Comparison of ENCODE assay signal across 7 cellular contexts in genomic region chr14:21095430-21096205, GRCh38. TPM values are rescaled to one million over a fixed set of nuclear protein-coding genes. Genes with fewer than 3 reads are reported as not detected.
DNase-seq lines count a peak whose midpoint lies in the region; ATAC-seq and TF ChIP-seq lines count a peak whose summit lies in the region.
"Had no signal": no experiment of that assay in that cellular context is flagged by ENCODE, and none has a peak within 500 bp of the region (broad histone marks: within the 10 kb centered on the region; RNA-seq: fewer than 3 reads in every experiment).

No MANE protein-coding gene starts in this region.

- peaks cover 31% of the 10 kb centered on the region for H3K4me1 ChIP-seq in mesodermal cell (ENCODE audit: control insufficient read depth, insufficient read depth, low read length, poor library complexity, severe bottlenecking)

- peaks cover 68% of the 10 kb centered on the region for H3K4me1 Mint-ChIP-seq in WTC11
- peaks cover 10% of the 10 kb centered on the region for H3K4me1 Mint-ChIP-seq in activated T-helper 17 cell treated with anti-CD3 and anti-CD28 coated beads, Interleukin-2, amount 50 U/mL, for 72 hours

- peaks cover 32% of the 10 kb centered on the region for H3K36me3 ChIP-seq in mesodermal cell (ENCODE audit: control insufficient read depth, insufficient read depth, low read length)

- H3K4me3 ChIP-seq in mesodermal cell (ENCODE audit: extremely low read depth, insufficient read depth, low read length, poor library complexity, severe bottlenecking) = no peak overlapping the region

- H3K27ac Mint-ChIP-seq in WTC11 = peak overlapping the region; percentile 47; the same call in 1 of the 2 replicates
- H3K27ac Mint-ChIP-seq in activated T-helper 17 cell treated with anti-CD3 and anti-CD28 coated beads, Interleukin-2, amount 50 U/mL, for 72 hours = no peak overlapping the region

- peak overlapping the region; percentile 90 for H3K4me3 Mint-ChIP-seq in WTC11
- no peak overlapping the region for H3K4me3 Mint-ChIP-seq in activated T-helper 17 cell treated with anti-CD3 and anti-CD28 coated beads, Interleukin-2, amount 50 U/mL, for 72 hours

- H3K27ac ChIP-seq in mesodermal cell (ENCODE audit: low read depth, low read length, severe bottlenecking) = peak overlapping the region; percentile 45

- POLR2A ChIA-PET in WTC11 (lab: Charles Lee) = interaction anchor here (0.6 to 7.0 kb wide), 4 partner anchors 8 to 81 kb away, joined by 7 to 74 read pairs (median 24); partner anchors contain the start of gene ARHGEF40

- no peaks in the 10 kb centered on the region for H3K27me3 Mint-ChIP-seq in WTC11 (ENCODE audit: low read depth)
- no peaks in the 10 kb centered on the region for H3K27me3 Mint-ChIP-seq in activated T-helper 17 cell treated with anti-CD3 and anti-CD28 coated beads, Interleukin-2, amount 50 U/mL, for 72 hours

- TF ChIP-seq CTCF in WTC11 (IDR thresholded peaks at IDR 0.05) = no peak

- CTCF ChIA-PET in WTC11 (lab: Charles Lee) = interaction anchor here (0.6 to 7.5 kb wide), 6 partner anchors 10 to 80 kb away, joined by 3 to 321 read pairs (median 91); partner anchors contain the start of genes ARHGEF40 and TMEM253

- H3K36me3 Mint-ChIP-seq in WTC11 = peaks cover 22% of the 10 kb centered on the region
- peaks cover 9% of the 10 kb centered on the region for H3K36me3 Mint-ChIP-seq in activated T-helper 17 cell treated with anti-CD3 and anti-CD28 coated beads, Interleukin-2, amount 50 U/mL, for 72 hours (ENCODE audit: low read depth)

- 88 to 92% methylated on average over 2 to 3 of the region's 6 CpGs for WGBS in mesodermal cell (ENCODE audit: insufficient coverage in 2 of 2), 2 experiments

- no peak for ATAC-seq in WTC11
- ATAC-seq in activated T-helper 17 cell treated with anti-CD3 and anti-CD28 coated beads, Interleukin-2, amount 50 U/mL, for 72 hours (replicated peaks) = no peak

- DNase-seq in EH (ENCODE audit: low read depth) = peak; percentile 61
- DNase-seq in WTC11 (ENCODE audit: low spot score) = no peak
- DNase-seq in effector CD8-positive, alpha-beta T cell (lab: John Stamatoyannopoulos, UW) = no peak
- no peak for DNase-seq in activated CD4-positive, alpha-beta T cell treated with anti-CD3 and anti-CD28 coated beads for 4 hours
- DNase-seq: stimulated activated CD4-positive, alpha-beta T cell treated with anti-CD3 and anti-CD28 coated beads, Interleukin-15, amount 100 ng/mL, for 24 hours had no signal

- no peaks in the 10 kb centered on the region for H3K9me3 ChIP-seq in mesodermal cell (ENCODE audit: control insufficient read depth, low read length)

- H3K9me3 Mint-ChIP-seq in WTC11 = no peaks in the 10 kb centered on the region
- no peaks in the 10 kb centered on the region for H3K9me3 Mint-ChIP-seq in activated T-helper 17 cell treated with anti-CD3 and anti-CD28 coated beads, Interleukin-2, amount 50 U/mL, for 72 hours

TF ChIP-seq in WTC11, 78 proteins besides CTCF, POLR2A, EP300 and RAD21:
- TF ChIP-seq ARID4B (CRISPR knock-in tag; IDR thresholded peaks at IDR 0.05; ENCODE audit: borderline replicate concordance) (0 out of 2 replicates have a peak, but pooled peaks have one; percentile 57), ZNF671 (CRISPR knock-in tag; IDR thresholded peaks at IDR 0.05) (no peak), NR1H2 (CRISPR knock-in tag; IDR thresholded peaks at IDR 0.05) (no peak), TEAD4 (CRISPR knock-in tag; IDR thresholded peaks at IDR 0.05) (0 out of 2 replicates have a peak, but pooled peaks have one; percentile 43), CREM (CRISPR knock-in tag; IDR thresholded peaks at IDR 0.05) (0 out of 2 replicates have a peak, but pooled peaks have one; percentile 37), JAZF1 (CRISPR knock-in tag; IDR thresholded peaks at IDR 0.05) (no peak), JUN (CRISPR knock-in tag; IDR thresholded peaks at IDR 0.05) (0 out of 2 replicates have a peak, but pooled peaks have one; percentile 56), USF1 (CRISPR knock-in tag; IDR thresholded peaks at IDR 0.05) (peak; percentile 66; the same call in 1 of the 2 replicates), E2F4 (CRISPR knock-in tag; IDR thresholded peaks at IDR 0.05; ENCODE audit: borderline replicate concordance, low read depth) (no peak), GTF2I (CRISPR knock-in tag; conservative IDR thresholded peaks at IDR 0.05) (no peak), SMAD4 (CRISPR knock-in tag; IDR thresholded peaks at IDR 0.05) (peak; percentile 73; the same call in 1 of the 2 replicates)

RNA-seq across cellular contexts. Expression of gene ZNF219, which starts 2.8 kb away (rescaled TPM):
- 149 to 154 TPM (median 149 TPM) in 3 replicates for total RNA-seq in WTC11 (2021)
- polyA plus RNA-seq in mesodermal cell (2013, experiment 1 of 2) = 37.2 TPM
- 29.2 TPM for polyA plus RNA-seq in mesodermal cell (2013, experiment 2 of 2)
- total RNA-seq in activated T-helper 17 cell treated with anti-CD3 and anti-CD28 coated beads, Interleukin-2, amount 50 U/mL, for 72 hours = 10 to 100 TPM in 1 of 2 donors, 1 to 10 TPM in 1; 9.6 to 18.3 TPM

RNA-seq across cellular contexts. Expression of gene TMEM253, which starts 5.2 kb away (rescaled TPM):
- 1.7 to 2.2 TPM (median 1.9 TPM) in 3 replicates for total RNA-seq in WTC11 (2021)
- 0.81 TPM for polyA plus RNA-seq in mesodermal cell (2013, experiment 1 of 2)
- polyA plus RNA-seq in mesodermal cell (2013, experiment 2 of 2) = 0.61 TPM
- total RNA-seq in activated T-helper 17 cell treated with anti-CD3 and anti-CD28 coated beads, Interleukin-2, amount 50 U/mL, for 72 hours = not detected

RNA-seq across cellular contexts. Expression of gene ARHGEF40, which starts 25.5 kb away (rescaled TPM):
- total RNA-seq in WTC11 (2021) = 58.6 to 74.2 TPM (median 58.8 TPM) in 3 replicates
- polyA plus RNA-seq in mesodermal cell (2013, experiment 1 of 2) = 60.7 TPM
- 49.3 TPM for polyA plus RNA-seq in mesodermal cell (2013, experiment 2 of 2)
- total RNA-seq in activated T-helper 17 cell treated with anti-CD3 and anti-CD28 coated beads, Interleukin-2, amount 50 U/mL, for 72 hours = under 1 TPM in 1 of 2 donors, not detected in 1; 0.26 TPM

RNA-seq across cellular contexts. Expression of gene RNASE8, which starts 38.0 kb away (rescaled TPM):
- not detected in 3 replicates for total RNA-seq in WTC11 (2021)
- polyA plus RNA-seq in mesodermal cell (2013, experiment 1 of 2) = not detected
- polyA plus RNA-seq in mesodermal cell (2013, experiment 2 of 2) = not detected
- total RNA-seq in activated T-helper 17 cell treated with anti-CD3 and anti-CD28 coated beads, Interleukin-2, amount 50 U/mL, for 72 hours = not detected

RNA-seq across cellular contexts. Expression of gene RNASE7, which starts 53.5 kb away (rescaled TPM):
- not detected in 3 replicates for total RNA-seq in WTC11 (2021)
- polyA plus RNA-seq in mesodermal cell (2013, experiment 1 of 2) = not detected
- not detected for polyA plus RNA-seq in mesodermal cell (2013, experiment 2 of 2)
- total RNA-seq in activated T-helper 17 cell treated with anti-CD3 and anti-CD28 coated beads, Interleukin-2, amount 50 U/mL, for 72 hours = not detected

Comparison
In these comparisons a context has a peak if more than half of its experiments do, and no peak if none do; other contexts are left out.
1. RNA of gene ARHGEF40, which starts 25.5 kb away (total RNA-seq): 58.6 to 74.2 TPM in WTC11; 0.26 TPM in activated T-helper 17 cell treated with anti-CD3 and anti-CD28 coated beads, Interleukin-2, amount 50 U/mL, for 72 hours; every median in the first group is over 10 times any median in the second.